In the genomic region with DNA sequence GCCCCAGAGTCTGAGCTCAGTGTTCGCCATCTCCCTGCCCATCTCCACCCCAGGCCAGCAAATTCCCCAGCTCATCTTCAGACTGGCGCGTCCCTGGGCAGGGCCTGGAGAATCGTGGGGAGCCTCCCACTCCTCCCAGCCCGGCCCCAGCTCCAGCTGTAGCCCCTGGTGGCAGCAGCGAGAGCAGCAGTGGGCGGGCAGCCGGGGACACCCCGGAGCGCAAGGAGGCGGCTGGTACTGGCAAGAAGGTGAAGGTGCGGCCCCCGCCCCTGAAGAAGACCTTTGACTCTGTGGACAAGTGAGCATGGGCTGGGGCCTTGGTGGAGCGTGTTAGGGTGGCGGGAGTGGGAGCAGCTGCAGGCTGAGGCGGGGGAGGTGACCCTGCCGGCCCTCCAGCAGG, we compare ENCODE assay signal across 1 cellular context.
TF ChIP-seq lines count a peak whose summit lies in the region.

No MANE protein-coding gene starts in this region.

TF ChIP-seq in K562, 482 proteins besides CTCF, POLR2A, EP300 and RAD21:
- TF ChIP-seq WHSC1 (IDR thresholded peaks at IDR 0.05; ENCODE audit: low read length) (no peak), ZNF764 (CRISPR knock-in tag; IDR thresholded peaks at IDR 0.05; ENCODE audit: low read depth) (no peak), MECOM (CRISPR knock-in tag; IDR thresholded peaks at IDR 0.05) (no peak), RBFOX2 (IDR thresholded peaks at IDR 0.05; ENCODE audit: low read depth, low read length) (peak; percentile 19; the same call in 1 of the 2 replicates), KDM2B (CRISPR knock-in tag; IDR thresholded peaks at IDR 0.05) (no peak), ZNF57 (CRISPR knock-in tag; IDR thresholded peaks at IDR 0.05) (no peak), POLR2G (IDR thresholded peaks at IDR 0.05; ENCODE audit: low read depth, low read length) (0 out of 2 replicates have a peak, but pooled peaks have one; percentile 23), FOXA1 (IDR thresholded peaks at IDR 0.05; ENCODE audit: borderline replicate concordance) (no peak)
- TF ChIP-seq, protein P1, sequence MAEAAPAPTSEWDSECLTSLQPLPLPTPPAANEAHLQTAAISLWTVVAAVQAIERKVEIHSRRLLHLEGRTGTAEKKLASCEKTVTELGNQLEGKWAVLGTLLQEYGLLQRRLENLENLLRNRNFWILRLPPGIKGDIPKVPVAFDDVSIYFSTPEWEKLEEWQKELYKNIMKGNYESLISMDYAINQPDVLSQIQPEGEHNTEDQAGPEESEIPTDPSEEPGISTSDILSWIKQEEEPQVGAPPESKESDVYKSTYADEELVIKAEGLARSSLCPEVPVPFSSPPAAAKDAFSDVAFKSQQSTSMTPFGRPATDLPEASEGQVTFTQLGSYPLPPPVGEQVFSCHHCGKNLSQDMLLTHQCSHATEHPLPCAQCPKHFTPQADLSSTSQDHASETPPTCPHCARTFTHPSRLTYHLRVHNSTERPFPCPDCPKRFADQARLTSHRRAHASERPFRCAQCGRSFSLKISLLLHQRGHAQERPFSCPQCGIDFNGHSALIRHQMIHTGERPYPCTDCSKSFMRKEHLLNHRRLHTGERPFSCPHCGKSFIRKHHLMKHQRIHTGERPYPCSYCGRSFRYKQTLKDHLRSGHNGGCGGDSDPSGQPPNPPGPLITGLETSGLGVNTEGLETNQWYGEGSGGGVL (CRISPR knock-in tag; IDR thresholded peaks at IDR 0.05): no peak
- TF ChIP-seq, protein P2, sequence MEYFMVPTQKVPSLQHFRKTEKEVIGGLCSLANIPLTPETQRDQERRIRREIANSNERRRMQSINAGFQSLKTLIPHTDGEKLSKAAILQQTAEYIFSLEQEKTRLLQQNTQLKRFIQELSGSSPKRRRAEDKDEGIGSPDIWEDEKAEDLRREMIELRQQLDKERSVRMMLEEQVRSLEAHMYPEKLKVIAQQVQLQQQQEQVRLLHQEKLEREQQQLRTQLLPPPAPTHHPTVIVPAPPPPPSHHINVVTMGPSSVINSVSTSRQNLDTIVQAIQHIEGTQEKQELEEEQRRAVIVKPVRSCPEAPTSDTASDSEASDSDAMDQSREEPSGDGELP (CRISPR knock-in tag; IDR thresholded peaks at IDR 0.05; ENCODE audit: borderline replicate concordance): peak; percentile 46; the same call in 1 of the 2 replicates
- TF ChIP-seq, protein P3, sequence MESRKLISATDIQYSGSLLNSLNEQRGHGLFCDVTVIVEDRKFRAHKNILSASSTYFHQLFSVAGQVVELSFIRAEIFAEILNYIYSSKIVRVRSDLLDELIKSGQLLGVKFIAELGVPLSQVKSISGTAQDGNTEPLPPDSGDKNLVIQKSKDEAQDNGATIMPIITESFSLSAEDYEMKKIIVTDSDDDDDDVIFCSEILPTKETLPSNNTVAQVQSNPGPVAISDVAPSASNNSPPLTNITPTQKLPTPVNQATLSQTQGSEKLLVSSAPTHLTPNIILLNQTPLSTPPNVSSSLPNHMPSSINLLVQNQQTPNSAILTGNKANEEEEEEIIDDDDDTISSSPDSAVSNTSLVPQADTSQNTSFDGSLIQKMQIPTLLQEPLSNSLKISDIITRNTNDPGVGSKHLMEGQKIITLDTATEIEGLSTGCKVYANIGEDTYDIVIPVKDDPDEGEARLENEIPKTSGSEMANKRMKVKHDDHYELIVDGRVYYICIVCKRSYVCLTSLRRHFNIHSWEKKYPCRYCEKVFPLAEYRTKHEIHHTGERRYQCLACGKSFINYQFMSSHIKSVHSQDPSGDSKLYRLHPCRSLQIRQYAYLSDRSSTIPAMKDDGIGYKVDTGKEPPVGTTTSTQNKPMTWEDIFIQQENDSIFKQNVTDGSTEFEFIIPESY (CRISPR knock-in tag; IDR thresholded peaks at IDR 0.05): peak; percentile 79
